Comparison of ENCODE assay signal across 1 cellular context in genomic region chr3:184755315-184755731, GRCh38.
A peak's percentile ranks its signal among the peaks of the same experiment; 100 is the strongest.
TF ChIP-seq lines count a peak whose summit lies in the region.

No MANE protein-coding gene starts in this region.

TF ChIP-seq in K562, 482 proteins besides CTCF, POLR2A, EP300 and RAD21 (continued from another document):
- no peak for TF ChIP-seq POLR2B (IDR thresholded peaks at IDR 0.05; ENCODE audit: low read depth, partially characterized antibody)
- TF ChIP-seq ZBTB33 (CRISPR knock-in tag; IDR thresholded peaks at IDR 0.05), result no peak
- TF ChIP-seq NFE2L1 (tag; IDR thresholded peaks at IDR 0.05; ENCODE audit: borderline replicate concordance, low read depth), result no peak
- TF ChIP-seq ETV6 (IDR thresholded peaks at IDR 0.05; ENCODE audit: borderline replicate concordance in 1 of 2, low read depth in 2 of 2, low read length in 1 of 2), result no peak
- no peak for TF ChIP-seq ETV6 (CRISPR knock-in tag; IDR thresholded peaks at IDR 0.05; ENCODE audit: borderline replicate concordance)
- no peak for TF ChIP-seq MITF (IDR thresholded peaks at IDR 0.05)
- no peak for TF ChIP-seq ZNF586 (CRISPR knock-in tag; conservative IDR thresholded peaks at IDR 0.05)
- no peak for TF ChIP-seq ZNF644 (tag; IDR thresholded peaks at IDR 0.05; ENCODE audit: low read depth)
- TF ChIP-seq, protein P1, sequence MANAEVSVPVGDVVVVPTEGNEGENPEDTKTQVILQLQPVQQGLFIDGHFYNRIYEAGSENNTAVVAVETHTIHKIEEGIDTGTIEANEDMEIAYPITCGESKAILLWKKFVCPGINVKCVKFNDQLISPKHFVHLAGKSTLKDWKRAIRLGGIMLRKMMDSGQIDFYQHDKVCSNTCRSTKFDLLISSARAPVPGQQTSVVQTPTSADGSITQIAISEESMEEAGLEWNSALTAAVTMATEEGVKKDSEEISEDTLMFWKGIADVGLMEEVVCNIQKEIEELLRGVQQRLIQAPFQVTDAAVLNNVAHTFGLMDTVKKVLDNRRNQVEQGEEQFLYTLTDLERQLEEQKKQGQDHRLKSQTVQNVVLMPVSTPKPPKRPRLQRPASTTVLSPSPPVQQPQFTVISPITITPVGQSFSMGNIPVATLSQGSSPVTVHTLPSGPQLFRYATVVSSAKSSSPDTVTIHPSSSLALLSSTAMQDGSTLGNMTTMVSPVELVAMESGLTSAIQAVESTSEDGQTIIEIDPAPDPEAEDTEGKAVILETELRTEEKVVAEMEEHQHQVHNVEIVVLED (CRISPR knock-in tag; IDR thresholded peaks at IDR 0.05), result no peak
- TF ChIP-seq PTBP1 (IDR thresholded peaks at IDR 0.05; ENCODE audit: low read depth, low read length), result no peak
- no peak for TF ChIP-seq EHMT2 (IDR thresholded peaks at IDR 0.05)
- TF ChIP-seq ATF4 (CRISPR knock-in tag; IDR thresholded peaks at IDR 0.05), result no peak
- no peak for TF ChIP-seq ZNF589 (CRISPR knock-in tag; IDR thresholded peaks at IDR 0.05; ENCODE audit: low read depth)
- no peak for TF ChIP-seq THRAP3 (IDR thresholded peaks at IDR 0.05; ENCODE audit: borderline replicate concordance)
- TF ChIP-seq MEF2D (tag; conservative IDR thresholded peaks at IDR 0.05; ENCODE audit: low read depth), result no peak
- TF ChIP-seq, protein P2, sequence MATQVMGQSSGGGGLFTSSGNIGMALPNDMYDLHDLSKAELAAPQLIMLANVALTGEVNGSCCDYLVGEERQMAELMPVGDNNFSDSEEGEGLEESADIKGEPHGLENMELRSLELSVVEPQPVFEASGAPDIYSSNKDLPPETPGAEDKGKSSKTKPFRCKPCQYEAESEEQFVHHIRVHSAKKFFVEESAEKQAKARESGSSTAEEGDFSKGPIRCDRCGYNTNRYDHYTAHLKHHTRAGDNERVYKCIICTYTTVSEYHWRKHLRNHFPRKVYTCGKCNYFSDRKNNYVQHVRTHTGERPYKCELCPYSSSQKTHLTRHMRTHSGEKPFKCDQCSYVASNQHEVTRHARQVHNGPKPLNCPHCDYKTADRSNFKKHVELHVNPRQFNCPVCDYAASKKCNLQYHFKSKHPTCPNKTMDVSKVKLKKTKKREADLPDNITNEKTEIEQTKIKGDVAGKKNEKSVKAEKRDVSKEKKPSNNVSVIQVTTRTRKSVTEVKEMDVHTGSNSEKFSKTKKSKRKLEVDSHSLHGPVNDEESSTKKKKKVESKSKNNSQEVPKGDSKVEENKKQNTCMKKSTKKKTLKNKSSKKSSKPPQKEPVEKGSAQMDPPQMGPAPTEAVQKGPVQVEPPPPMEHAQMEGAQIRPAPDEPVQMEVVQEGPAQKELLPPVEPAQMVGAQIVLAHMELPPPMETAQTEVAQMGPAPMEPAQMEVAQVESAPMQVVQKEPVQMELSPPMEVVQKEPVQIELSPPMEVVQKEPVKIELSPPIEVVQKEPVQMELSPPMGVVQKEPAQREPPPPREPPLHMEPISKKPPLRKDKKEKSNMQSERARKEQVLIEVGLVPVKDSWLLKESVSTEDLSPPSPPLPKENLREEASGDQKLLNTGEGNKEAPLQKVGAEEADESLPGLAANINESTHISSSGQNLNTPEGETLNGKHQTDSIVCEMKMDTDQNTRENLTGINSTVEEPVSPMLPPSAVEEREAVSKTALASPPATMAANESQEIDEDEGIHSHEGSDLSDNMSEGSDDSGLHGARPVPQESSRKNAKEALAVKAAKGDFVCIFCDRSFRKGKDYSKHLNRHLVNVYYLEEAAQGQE (CRISPR knock-in tag; IDR thresholded peaks at IDR 0.05; ENCODE audit: low read depth), result no peak
- no peak for TF ChIP-seq ZBTB7A (IDR thresholded peaks at IDR 0.05; ENCODE audit: borderline replicate concordance, control insufficient read depth, low read depth, low read length)
- peak; percentile 37 for TF ChIP-seq RBM25 (IDR thresholded peaks at IDR 0.05; ENCODE audit: low read depth, low read length, severe bottlenecking)
- TF ChIP-seq SNAPC5 (CRISPR knock-in tag; IDR thresholded peaks at IDR 0.05), result no peak
- TF ChIP-seq ZNF583 (CRISPR knock-in tag; IDR thresholded peaks at IDR 0.05), result no peak
- no peak for TF ChIP-seq FOXA1 (IDR thresholded peaks at IDR 0.05; ENCODE audit: borderline replicate concordance)
- TF ChIP-seq ZNF76 (CRISPR knock-in tag; IDR thresholded peaks at IDR 0.05; ENCODE audit: borderline replicate concordance), result no peak
- TF ChIP-seq SMARCE1 (IDR thresholded peaks at IDR 0.05), result no peak
- no peak for TF ChIP-seq HMGXB4 (CRISPR knock-in tag; IDR thresholded peaks at IDR 0.05)
